Comparison of ENCODE assay signal across 26 cellular contexts in the genomic region with DNA sequence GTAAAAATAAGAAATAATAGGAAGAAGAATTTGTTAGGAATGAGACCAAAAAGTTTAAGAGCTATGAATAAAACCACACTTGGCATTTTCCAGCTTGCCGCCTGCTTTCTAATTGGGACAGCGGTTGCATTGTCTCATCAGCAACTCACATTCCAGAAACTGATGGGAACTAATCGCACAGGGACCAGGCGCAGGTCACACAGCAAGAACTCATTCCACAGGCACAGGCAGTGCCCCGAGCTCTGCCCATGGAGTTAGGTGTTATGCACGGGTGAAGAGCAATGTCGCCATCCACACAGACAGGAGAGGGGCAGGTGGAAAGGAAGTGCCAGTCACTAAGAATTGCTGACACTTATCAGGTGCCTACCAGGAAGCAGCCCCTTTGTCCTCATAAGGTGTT.
"Had no signal": no experiment of that assay in that cellular context is flagged by ENCODE, and none has a peak within 500 bp of the region (broad histone marks: within the 10 kb centered on the region; RNA-seq: fewer than 3 reads in every experiment).

No MANE protein-coding gene starts in this region.

- DNase-seq: activated B cell treated with CpG ODN at 0.5 μM for 24 hours; activated CD4-positive, alpha-beta T cell treated with anti-CD3 and anti-CD28 coated beads for 1 hour; activated CD4-positive, alpha-beta T cell treated with anti-CD3 and anti-CD28 coated beads, Interleukin-2, amount 10 ng/mL, durations not matched to agents 24 days and 14 days; activated CD4-positive, alpha-beta T cell treated with anti-CD3 and anti-CD28 coated beads, Interleukin-2, amount 50 U/mL, for 48 hours; activated CD8-positive, alpha-beta memory T cell treated with anti-CD3 and anti-CD28 coated beads for 24 hours; activated gamma-delta T cell; activated naive CD4-positive, alpha-beta T cell treated with anti-CD3 and anti-CD28 coated beads for 36 hours; activated T-cell treated with anti-CD3 and anti-CD28 coated beads for 4 hours; activated T-cell treated with anti-CD3 and anti-CD28 coated beads, Interleukin-2, amount 50 U/mL, for 48 hours; amygdala; brain microvascular endothelial cell; Kasumi-1; NCI-H1092; NCI-H1417; NCI-H1930; NCI-H2171; NCI-H226; NK-92 treated with Interleukin-12 subunit alpha and Interleukin-12 subunit beta, amount 100 ng/mL, for 24 hours; OCI-M1; RPMI8226; T-cell; T-helper 2 cell; T1000 had no signal

- ATAC-seq: activated T-helper 17 cell treated with anti-CD3 and anti-CD28 coated beads, Interleukin-2, amount 50 U/mL, for 72 hours; Panc1; Right ventricle myocardium inferior; T-cell had no signal
